Comparison of ENCODE assay signal across 1 cellular context in genomic region chr12:32400114-32400672, GRCh38.
TF ChIP-seq lines count a peak whose summit lies in the region.

No MANE protein-coding gene starts in this region.

TF ChIP-seq in GM12878, 131 proteins besides CTCF, POLR2A, EP300 and RAD21 (continued from another document):
- TF ChIP-seq BCLAF1 (IDR thresholded peaks at IDR 0.05), result no peak
- TF ChIP-seq SMC3 (IDR thresholded peaks at IDR 0.05; ENCODE audit: borderline replicate concordance, low read length), result no peak
- no peak for TF ChIP-seq MTA2 (IDR thresholded peaks at IDR 0.05; ENCODE audit: low read depth)
